9 cellular contexts compared by ENCODE assay signal in the genomic region with DNA sequence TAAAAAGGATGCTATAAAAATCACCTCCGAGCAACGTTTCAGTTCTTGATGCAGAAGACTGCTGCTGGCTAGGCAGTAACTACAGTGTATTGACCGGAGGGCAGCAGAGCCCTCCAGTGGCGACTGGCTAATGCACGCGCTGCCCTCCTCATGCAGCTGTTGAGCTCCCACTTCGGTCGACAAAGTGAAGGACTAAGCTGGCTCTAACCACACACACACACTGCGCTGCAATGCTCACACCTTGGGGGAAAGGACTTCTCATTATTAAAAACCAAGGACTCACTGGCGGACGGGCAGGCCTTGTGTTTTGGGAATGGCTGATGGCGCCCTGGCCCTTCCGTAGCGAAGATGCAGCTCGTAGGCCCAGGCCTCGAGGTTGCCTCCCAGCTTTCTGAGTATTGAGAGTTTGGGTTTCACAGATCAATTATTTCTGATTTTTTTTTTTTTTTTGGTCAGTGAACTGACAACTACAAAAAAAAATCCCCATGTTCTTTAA.
DNase-seq lines count a peak whose midpoint lies in the region; ATAC-seq and TF ChIP-seq lines count a peak whose summit lies in the region.
"Had no signal": no experiment of that assay in that cellular context is flagged by ENCODE, and none has a peak within 500 bp of the region (broad histone marks: within the 10 kb centered on the region; RNA-seq: fewer than 3 reads in every experiment).

No MANE protein-coding gene starts in this region.

- CTCF ChIA-PET in HEK293 (lab: Yijun Ruan, JAX) (interaction anchor here (0.7 to 1.2 kb wide), 4 partner anchors 8 to 298 kb away, joined by 3 to 8 read pairs (median 4); no protein-coding TSS in a partner anchor), WTC11 (lab: Charles Lee) (interaction anchor here (0.6 to 2.0 kb wide), 12 partner anchors 21 to 394 kb away, joined by 3 to 19 read pairs (median 4); no protein-coding TSS in a partner anchor)

- H3K27ac ChIP-seq in HEK293 (ENCODE audit: extremely low read depth, low read depth, low read length), result no peak overlapping the region

- no peaks in the 10 kb centered on the region for H3K4me1 Mint-ChIP-seq in WTC11
- peaks cover 17% of the 10 kb centered on the region for H3K4me1 Mint-ChIP-seq in nephron progenitor cell

- H3K9me3 Mint-ChIP-seq in WTC11, result no peaks in the 10 kb centered on the region
- no peaks in the 10 kb centered on the region for H3K9me3 Mint-ChIP-seq in nephron progenitor cell

- H3K27ac Mint-ChIP-seq in WTC11 (no peak overlapping the region; the same call in 1 of the 2 replicates), nephron progenitor cell (no peak overlapping the region)

- no peak overlapping the region for H3K4me3 ChIP-seq in HEK293 (ENCODE audit: low read depth, low read length)

- POLR2A ChIA-PET in HEK293 (lab: Yijun Ruan, JAX), result interaction anchor here (0.6 to 0.7 kb wide), 2 partner anchors 38 to 77 kb away, joined by 3 to 4 read pairs; no protein-coding TSS in a partner anchor
- POLR2A ChIA-PET in WTC11 (lab: Charles Lee), result interaction anchor here (0.7 kb wide), 1 partner anchor 235 kb away, joined by 5 read pairs; no protein-coding TSS in a partner anchor

- H3K4me3 Mint-ChIP-seq in WTC11 (no peak overlapping the region), nephron progenitor cell (no peak overlapping the region)

- peaks cover 20 to 93% of the 10 kb centered on the region in 2 experiments for H3K36me3 ChIP-seq in HEK293 (ENCODE audit: control insufficient read depth in 2 of 2, insufficient read depth in 1 of 2, low read length in 2 of 2)

- DNase-seq in AG09319 (ENCODE audit: extremely low read depth, low read depth) (no peak), WTC11 (ENCODE audit: low spot score) (no peak), iPS-NIHi7 (ENCODE audit: extremely low spot score) (peak; percentile 73), nephron progenitor cell (no peak), hepatic stellate cell (ENCODE audit: low spot score) (no peak), mucosa of gallbladder (ENCODE audit: low spot score) (no peak)
- DNase-seq: T-helper 1 cell had no signal

- H3K36me3 Mint-ChIP-seq in WTC11, result peaks cover 59% of the 10 kb centered on the region
- H3K36me3 Mint-ChIP-seq in nephron progenitor cell (ENCODE audit: low read depth), result peaks cover 76% of the 10 kb centered on the region

- ATAC-seq in WTC11 (peak; percentile 84), GM19324 (IDR thresholded peaks at IDR 0.05; ENCODE audit: low FRiP score, unreplicated experiment) (no peak)

- TF ChIP-seq CTCF in AG09319 (IDR thresholded peaks at IDR 0.05; ENCODE audit: low read depth, low read length), result peak; percentile 27
- TF ChIP-seq CTCF in HEK293 (tag by site-specific recombination; IDR thresholded peaks at IDR 0.05), result peak; percentile 21; the same call in 1 of the 2 replicates
- no peak for TF ChIP-seq CTCF in WTC11 (IDR thresholded peaks at IDR 0.05)
- TF ChIP-seq CTCF in nephron progenitor cell (IDR thresholded peaks at IDR 0.05), result no peak

- no peaks in the 10 kb centered on the region for H3K4me1 ChIP-seq in HEK293 (ENCODE audit: control insufficient read depth, insufficient read depth, low read length)

- no peaks in the 10 kb centered on the region for H3K9me3 ChIP-seq in HEK293 (ENCODE audit: control insufficient read depth, insufficient read depth, low read depth, low read length)

- H3K27me3 Mint-ChIP-seq in WTC11 (ENCODE audit: low read depth), result no peaks in the 10 kb centered on the region; the same call in 1 of the 2 replicates
- H3K27me3 Mint-ChIP-seq in nephron progenitor cell (ENCODE audit: low read depth, poor library complexity), result no peaks in the 10 kb centered on the region

TF ChIP-seq in HEK293, 187 proteins besides CTCF, POLR2A, EP300 and RAD21 (continues in another document):
- TF ChIP-seq ZNF549 (tag by site-specific recombination; IDR thresholded peaks at IDR 0.05), result no peak
- 0 out of 2 replicates have a peak, but pooled peaks have one; percentile 56 for TF ChIP-seq ZNF2 (tag by site-specific recombination; IDR thresholded peaks at IDR 0.05)
- peak; percentile 35 for TF ChIP-seq ZNF654 (tag by site-specific recombination; IDR thresholded peaks at IDR 0.05; ENCODE audit: low read depth)
- TF ChIP-seq, protein P1, sequence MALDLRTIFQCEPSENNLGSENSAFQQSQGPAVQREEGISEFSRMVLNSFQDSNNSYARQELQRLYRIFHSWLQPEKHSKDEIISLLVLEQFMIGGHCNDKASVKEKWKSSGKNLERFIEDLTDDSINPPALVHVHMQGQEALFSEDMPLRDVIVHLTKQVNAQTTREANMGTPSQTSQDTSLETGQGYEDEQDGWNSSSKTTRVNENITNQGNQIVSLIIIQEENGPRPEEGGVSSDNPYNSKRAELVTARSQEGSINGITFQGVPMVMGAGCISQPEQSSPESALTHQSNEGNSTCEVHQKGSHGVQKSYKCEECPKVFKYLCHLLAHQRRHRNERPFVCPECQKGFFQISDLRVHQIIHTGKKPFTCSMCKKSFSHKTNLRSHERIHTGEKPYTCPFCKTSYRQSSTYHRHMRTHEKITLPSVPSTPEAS (tag by site-specific recombination; IDR thresholded peaks at IDR 0.05), result no peak
- TF ChIP-seq ZNF747 (tag by site-specific recombination; IDR thresholded peaks at IDR 0.05), result no peak
- TF ChIP-seq ZBTB17 (tag by site-specific recombination; IDR thresholded peaks at IDR 0.05), result no peak
- no peak for TF ChIP-seq ZNF354C (tag by site-specific recombination; IDR thresholded peaks at IDR 0.05; ENCODE audit: borderline replicate concordance, low read depth)
- TF ChIP-seq ZNF202 (tag by site-specific recombination; IDR thresholded peaks at IDR 0.05; ENCODE audit: borderline replicate concordance), result no peak
- TF ChIP-seq ZNF239 (tag by site-specific recombination; IDR thresholded peaks at IDR 0.05), result no peak
- no peak for TF ChIP-seq ZNF623 (tag by site-specific recombination; IDR thresholded peaks at IDR 0.05)
- TF ChIP-seq, protein P2, sequence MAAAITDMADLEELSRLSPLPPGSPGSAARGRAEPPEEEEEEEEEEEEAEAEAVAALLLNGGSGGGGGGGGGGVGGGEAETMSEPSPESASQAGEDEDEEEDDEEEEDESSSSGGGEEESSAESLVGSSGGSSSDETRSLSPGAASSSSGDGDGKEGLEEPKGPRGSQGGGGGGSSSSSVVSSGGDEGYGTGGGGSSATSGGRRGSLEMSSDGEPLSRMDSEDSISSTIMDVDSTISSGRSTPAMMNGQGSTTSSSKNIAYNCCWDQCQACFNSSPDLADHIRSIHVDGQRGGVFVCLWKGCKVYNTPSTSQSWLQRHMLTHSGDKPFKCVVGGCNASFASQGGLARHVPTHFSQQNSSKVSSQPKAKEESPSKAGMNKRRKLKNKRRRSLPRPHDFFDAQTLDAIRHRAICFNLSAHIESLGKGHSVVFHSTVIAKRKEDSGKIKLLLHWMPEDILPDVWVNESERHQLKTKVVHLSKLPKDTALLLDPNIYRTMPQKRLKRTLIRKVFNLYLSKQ (tag by site-specific recombination; IDR thresholded peaks at IDR 0.05; ENCODE audit: borderline replicate concordance), result no peak
- no peak for TF ChIP-seq ZNF621 (tag by site-specific recombination; IDR thresholded peaks at IDR 0.05)
- no peak for TF ChIP-seq SCRT1 (tag by site-specific recombination; IDR thresholded peaks at IDR 0.05; ENCODE audit: borderline replicate concordance)
- TF ChIP-seq ZSCAN16 (tag by site-specific recombination; IDR thresholded peaks at IDR 0.05), result no peak

TF ChIP-seq in WTC11, 78 proteins besides CTCF, POLR2A, EP300 and RAD21 (continues in another document):
- TF ChIP-seq, protein P3, sequence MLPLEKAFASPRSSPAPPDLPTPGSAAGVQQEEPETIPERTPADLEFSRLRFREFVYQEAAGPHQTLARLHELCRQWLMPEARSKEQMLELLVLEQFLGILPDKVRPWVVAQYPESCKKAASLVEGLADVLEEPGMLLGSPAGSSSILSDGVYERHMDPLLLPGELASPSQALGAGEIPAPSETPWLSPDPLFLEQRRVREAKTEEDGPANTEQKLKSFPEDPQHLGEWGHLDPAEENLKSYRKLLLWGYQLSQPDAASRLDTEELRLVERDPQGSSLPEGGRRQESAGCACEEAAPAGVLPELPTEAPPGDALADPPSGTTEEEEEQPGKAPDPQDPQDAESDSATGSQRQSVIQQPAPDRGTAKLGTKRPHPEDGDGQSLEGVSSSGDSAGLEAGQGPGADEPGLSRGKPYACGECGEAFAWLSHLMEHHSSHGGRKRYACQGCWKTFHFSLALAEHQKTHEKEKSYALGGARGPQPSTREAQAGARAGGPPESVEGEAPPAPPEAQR (CRISPR knock-in tag; IDR thresholded peaks at IDR 0.05), result no peak
- TF ChIP-seq, protein P4, sequence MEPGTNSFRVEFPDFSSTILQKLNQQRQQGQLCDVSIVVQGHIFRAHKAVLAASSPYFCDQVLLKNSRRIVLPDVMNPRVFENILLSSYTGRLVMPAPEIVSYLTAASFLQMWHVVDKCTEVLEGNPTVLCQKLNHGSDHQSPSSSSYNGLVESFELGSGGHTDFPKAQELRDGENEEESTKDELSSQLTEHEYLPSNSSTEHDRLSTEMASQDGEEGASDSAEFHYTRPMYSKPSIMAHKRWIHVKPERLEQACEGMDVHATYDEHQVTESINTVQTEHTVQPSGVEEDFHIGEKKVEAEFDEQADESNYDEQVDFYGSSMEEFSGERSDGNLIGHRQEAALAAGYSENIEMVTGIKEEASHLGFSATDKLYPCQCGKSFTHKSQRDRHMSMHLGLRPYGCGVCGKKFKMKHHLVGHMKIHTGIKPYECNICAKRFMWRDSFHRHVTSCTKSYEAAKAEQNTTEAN (CRISPR knock-in tag; IDR thresholded peaks at IDR 0.05), result no peak
- no peak for TF ChIP-seq FOXJ3 (CRISPR knock-in tag; IDR thresholded peaks at IDR 0.05; ENCODE audit: borderline replicate concordance)
- no peak for TF ChIP-seq GABPB1 (CRISPR knock-in tag; IDR thresholded peaks at IDR 0.05)
- TF ChIP-seq GRHL2 (CRISPR knock-in tag; IDR thresholded peaks at IDR 0.05; ENCODE audit: insufficient replicate concordance, severe bottlenecking), result no peak
- TF ChIP-seq ZNF232 (CRISPR knock-in tag; IDR thresholded peaks at IDR 0.05), result no peak
- TF ChIP-seq GTF2I (CRISPR knock-in tag; conservative IDR thresholded peaks at IDR 0.05), result no peak

Comparison
In these comparisons a context has a peak if more than half of its experiments do, and no peak if none do; other contexts are left out.
1. CTCF ChIP-seq: peak in AG09319 (single experiment) and HEK293 (single experiment); none in WTC11 (single experiment) and nephron progenitor cell (single experiment).